8 cellular contexts compared by ENCODE assay signal in the genomic region with DNA sequence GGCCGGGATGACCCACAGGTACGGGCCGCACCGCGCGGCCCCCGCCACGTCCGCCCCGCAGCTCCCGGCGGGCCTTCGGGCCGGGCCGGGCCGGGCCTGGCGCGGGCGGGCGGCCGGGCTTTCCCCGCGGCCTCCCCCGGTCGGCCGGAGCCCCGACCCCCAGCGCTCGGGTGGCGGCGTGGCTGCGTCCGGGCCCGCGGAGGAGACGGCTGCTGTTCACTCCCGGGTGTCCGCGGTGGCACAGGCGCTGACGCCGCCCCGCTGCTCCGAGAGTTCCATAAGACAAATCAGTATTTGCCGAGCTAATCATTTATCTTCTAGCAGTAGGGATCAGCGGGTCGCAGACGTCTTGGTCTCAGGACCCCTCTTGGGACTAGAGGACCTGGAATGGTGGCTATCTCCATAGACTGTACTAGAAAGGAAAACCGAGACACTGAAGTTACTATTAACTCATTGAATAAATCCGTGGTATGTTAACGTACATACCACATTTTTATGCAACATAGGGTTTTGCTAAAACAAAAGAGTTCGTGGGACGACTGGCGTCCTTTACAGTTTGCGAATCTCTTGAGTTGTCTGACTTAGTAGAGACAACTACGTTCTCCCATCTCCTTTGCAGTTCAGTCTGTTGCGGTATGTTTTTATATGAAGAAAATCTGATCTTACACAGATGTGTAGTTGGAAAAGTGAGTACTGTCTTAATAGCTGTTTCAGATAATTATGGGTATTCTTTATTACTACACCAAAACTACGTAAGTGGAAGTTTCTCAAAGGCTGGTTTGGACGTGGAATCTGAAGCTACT. TPM values are rescaled to one million over a fixed set of nuclear protein-coding genes. Genes with fewer than 3 reads are reported as not detected.
A peak's percentile ranks its signal among the peaks of the same experiment; 100 is the strongest.
DNase-seq lines count a peak whose midpoint lies in the region; ATAC-seq, FAIRE-seq and TF ChIP-seq lines count a peak whose summit lies in the region.

No MANE protein-coding gene starts in this region.

- intact Hi-C loops in dorsolateral prefrontal cortex (cut with DNase I) = loop anchor here (5.0 to 10.0 kb wide), 3 partner anchors 48 to 90 kb away; a partner anchor contains a TSS

- H3K4me3 ChIP-seq in LNCaP clone FGC (ENCODE audit: low read depth, low read length) (peak overlapping the region; percentile 74), dorsolateral prefrontal cortex (peak overlapping the region; percentile 49 to 99 (median 85))

- no peaks in the 10 kb centered on the region for H3K27me3 ChIP-seq in dorsolateral prefrontal cortex

- peak overlapping the region in 44 of 59 donors; percentile 16 to 94 (median 76) for H3K27ac ChIP-seq in dorsolateral prefrontal cortex

- TF ChIP-seq POLR2A in GM12891 (IDR thresholded peaks at IDR 0.05; ENCODE audit: low read depth, low read length) = no peak

- FAIRE-seq in GM12891 (lab: Jason Lieb, UNC) = no peak

- TF ChIP-seq CTCF in LNCaP clone FGC (IDR thresholded peaks at IDR 0.05; ENCODE audit: control insufficient read depth, extremely low read depth, insufficient read depth) (no peak), dorsolateral prefrontal cortex (IDR thresholded peaks at IDR 0.05 in 54 of 56, conservative IDR thresholded peaks at IDR 0.05 in 2 of 56; ENCODE audit: low read depth in 1 of 56, partially characterized antibody in 56 of 56) (no peak)

- DNase-seq in GM12891 (ENCODE audit: insufficient read length, low spot score) = no peak
- DNase-seq in HCEC 1CT = peak; percentile 37
- no peak for DNase-seq in LNCaP clone FGC (ENCODE audit: low read depth)
- peak in 8 of 10 donors; percentile 16 to 62 (median 34) for DNase-seq in dorsolateral prefrontal cortex
- peak; percentile 44 to 52 for DNase-seq in lung microvascular endothelial cell (ENCODE audit: low read depth in 2 of 2)
- peak; percentile 13 for DNase-seq in stimulated activated CD8-positive, alpha-beta memory T cell treated with anti-CD3 and anti-CD28 coated beads, Interleukin-15, amount 100 ng/mL, for 24 hours (ENCODE audit: low read depth)
- no peak for DNase-seq in ureter (ENCODE audit: low spot score)

- ATAC-seq in activated CD4-positive, CD25-positive, alpha-beta regulatory T cell treated with anti-CD3 and anti-CD28 coated beads, Interleukin-2, amount 50 U/mL, for 24 hours = peak; percentile 16 to 34

TF ChIP-seq in GM12891, 5 proteins besides CTCF, POLR2A, EP300 and RAD21:
- no peak for TF ChIP-seq SPI1 (IDR thresholded peaks at IDR 0.05; ENCODE audit: low read depth, low read length)
- TF ChIP-seq TAF1 (IDR thresholded peaks at IDR 0.05; ENCODE audit: low read depth, low read length) = 0 out of 2 replicates have a peak, but pooled peaks have one; percentile 2

RNA-seq across cellular contexts. Expression of a gene that starts 0.5 kb away (rescaled TPM):
- polyA plus RNA-seq in GM12891 (2012; ENCODE audit: low read depth, missing spikeins) = 14.0 TPM
- total RNA-seq in dorsolateral prefrontal cortex (10 to 100 TPM; 11.9 to 38.1 (median 21.9) TPM), lung microvascular endothelial cell (211 and 375 TPM in 2 replicates), ureter (60.1 TPM)

Comparison
In these comparisons a context has a peak if more than half of its experiments do, and no peak if none do; other contexts are left out.
1. DNase-seq: peak in HCEC 1CT (single experiment), dorsolateral prefrontal cortex (8 of 10), lung microvascular endothelial cell (2 of 2) and stimulated activated CD8-positive, alpha-beta memory T cell treated with anti-CD3 and anti-CD28 coated beads, Interleukin-15, amount 100 ng/mL, for 24 hours (single experiment); none in GM12891 (single experiment), LNCaP clone FGC (single experiment) and ureter (single experiment).